15 cellular contexts compared by ENCODE assay signal in the genomic region with DNA sequence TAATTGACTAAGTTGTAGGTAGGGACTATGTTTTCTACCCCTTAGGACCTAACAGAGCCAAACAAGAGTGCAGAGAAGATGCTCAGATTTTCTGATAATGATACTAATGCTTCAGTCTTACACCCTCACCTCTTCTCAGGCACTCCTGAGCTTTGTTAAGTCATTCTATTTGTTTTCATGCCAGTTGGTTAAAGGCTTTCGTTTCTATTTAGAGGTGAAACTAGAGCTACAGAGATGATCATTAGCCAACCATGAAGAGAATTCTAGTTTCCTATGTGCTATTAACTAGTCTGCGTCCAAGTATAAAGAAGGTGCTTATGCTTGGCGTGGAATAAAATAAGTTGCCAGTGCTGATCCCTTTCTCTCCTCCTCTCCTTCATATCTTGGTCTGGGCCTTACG. TPM values are rescaled to one million over a fixed set of nuclear protein-coding genes. Genes with fewer than 3 reads are reported as not detected.
DNase-seq lines count a peak whose midpoint lies in the region; ATAC-seq and TF ChIP-seq lines count a peak whose summit lies in the region.
"Had no signal": no experiment of that assay in that cellular context is flagged by ENCODE, and none has a peak within 500 bp of the region (broad histone marks: within the 10 kb centered on the region; RNA-seq: fewer than 3 reads in every experiment).

No MANE protein-coding gene starts in this region.

- no peak overlapping the region for H3K4me2 ChIP-seq in osteoblast (ENCODE audit: insufficient read depth, low read length)

- no peak overlapping the region for H2AFZ ChIP-seq in osteoblast (ENCODE audit: low read length)
- H2AFZ ChIP-seq: parathyroid adenoma had no signal

- no peak for TF ChIP-seq CTCF in osteoblast (IDR thresholded peaks at IDR 0.05; ENCODE audit: extremely low read depth, low read depth, low read length)

- H3K36me3 ChIP-seq in osteoblast (ENCODE audit: insufficient read depth, low read length), result no peaks in the 10 kb centered on the region
- H3K36me3 ChIP-seq: esophagus squamous epithelium had no signal

- H3K27ac ChIP-seq in osteoblast (ENCODE audit: low read depth, low read length), result no peak overlapping the region
- H3K27ac ChIP-seq: esophagus squamous epithelium, parathyroid adenoma had no signal

- peak; percentile 88 for ATAC-seq in GM19043 (IDR thresholded peaks at IDR 0.05; ENCODE audit: low read depth, unreplicated experiment)
- peak; percentile 89 for ATAC-seq in GM21786 (IDR thresholded peaks at IDR 0.05; ENCODE audit: unreplicated experiment)
- ATAC-seq in HG03175 (IDR thresholded peaks at IDR 0.05; ENCODE audit: unreplicated experiment), result peak; percentile 85
- ATAC-seq in stimulated activated memory B cell treated with anti-CD40 and anti-IgM and Interleukin-4, amounts not matched to agents 10 μg/mL and 1 μg/mL and 100 μg/mL, for 72 hours, result peak; percentile 52
- ATAC-seq in activated naive CD4-positive, alpha-beta T cell treated with anti-CD3 and anti-CD28 coated beads, Interleukin-2, amount 50 U/mL, for 72 hours, result no peak

- no peaks in the 10 kb centered on the region for H3K79me2 ChIP-seq in osteoblast (ENCODE audit: insufficient read depth, low read length)
- H3K79me2 ChIP-seq: parathyroid adenoma had no signal

- H3K27me3 Mint-ChIP-seq in stimulated activated memory B cell treated with anti-CD40 and anti-IgM and Interleukin-4, amounts not matched to agents 10 μg/mL and 1 μg/mL and 100 μg/mL, for 72 hours, result no peaks in the 10 kb centered on the region
- H3K27me3 Mint-ChIP-seq: activated naive CD4-positive, alpha-beta T cell treated with anti-CD3 and anti-CD28 coated beads, Interleukin-2, amount 10 ng/mL, durations not matched to agents 7 days and 5 days had no signal

- no peak for DNase-seq in GDM1 (lab: John Stamatoyannopoulos, UW)
- no peak for DNase-seq in activated naive CD4-positive, alpha-beta T cell treated with anti-CD3 and anti-CD28 coated beads, Interleukin-2, amount 50 U/mL, for 72 hours (ENCODE audit: low spot score in 2 of 2)
- no peak for DNase-seq in osteoblast (ENCODE audit: insufficient read length, low spot score, missing footprints)
- no peak for DNase-seq in Kasumi-1 (lab: John Stamatoyannopoulos, UW)
- DNase-seq: activated naive CD4-positive, alpha-beta T cell treated with anti-CD3 and anti-CD28 coated beads, Interleukin-2, amount 10 ng/mL, durations not matched to agents 7 days and 5 days; Calu3; cerebellar nuclear complex; esophagus squamous epithelium; NCI-H1092; stimulated activated CD4-positive, alpha-beta T cell treated with anti-CD3 and anti-CD28 coated beads, Interleukin-2, amount 100 ng/mL, for 48 hours had no signal

- H3K9me3 ChIP-seq in osteoblast (ENCODE audit: low read depth, low read length), result no peaks in the 10 kb centered on the region
- H3K9me3 ChIP-seq: esophagus squamous epithelium had no signal

- no peaks in the 10 kb centered on the region for H4K20me1 ChIP-seq in osteoblast (ENCODE audit: insufficient read depth, low read length)

- H3K4me1 ChIP-seq in osteoblast (ENCODE audit: insufficient read depth, low read length), result no peaks in the 10 kb centered on the region
- H3K4me1 ChIP-seq: esophagus squamous epithelium, parathyroid adenoma had no signal

- no peak overlapping the region for H3K4me3 ChIP-seq in osteoblast (ENCODE audit: insufficient read depth, low read length)
- H3K4me3 ChIP-seq: esophagus squamous epithelium had no signal

- H3K27ac Mint-ChIP-seq in stimulated activated memory B cell treated with anti-CD40 and anti-IgM and Interleukin-4, amounts not matched to agents 10 μg/mL and 1 μg/mL and 100 μg/mL, for 72 hours, result no peak overlapping the region
- no peak overlapping the region for H3K27ac Mint-ChIP-seq in activated naive CD4-positive, alpha-beta T cell treated with anti-CD3 and anti-CD28 coated beads, Interleukin-2, amount 50 U/mL, for 72 hours
- H3K27ac Mint-ChIP-seq: activated naive CD4-positive, alpha-beta T cell treated with anti-CD3 and anti-CD28 coated beads, Interleukin-2, amount 10 ng/mL, durations not matched to agents 7 days and 5 days had no signal

- H3K4me1 Mint-ChIP-seq in stimulated activated memory B cell treated with anti-CD40 and anti-IgM and Interleukin-4, amounts not matched to agents 10 μg/mL and 1 μg/mL and 100 μg/mL, for 72 hours, result peaks cover 16% of the 10 kb centered on the region
- H3K4me1 Mint-ChIP-seq: activated naive CD4-positive, alpha-beta T cell treated with anti-CD3 and anti-CD28 coated beads, Interleukin-2, amount 10 ng/mL, durations not matched to agents 7 days and 5 days had no signal

- H3K36me3 Mint-ChIP-seq in stimulated activated memory B cell treated with anti-CD40 and anti-IgM and Interleukin-4, amounts not matched to agents 10 μg/mL and 1 μg/mL and 100 μg/mL, for 72 hours, result no peaks in the 10 kb centered on the region
- no peaks in the 10 kb centered on the region for H3K36me3 Mint-ChIP-seq in activated naive CD4-positive, alpha-beta T cell treated with anti-CD3 and anti-CD28 coated beads, Interleukin-2, amount 50 U/mL, for 72 hours
- H3K36me3 Mint-ChIP-seq: activated naive CD4-positive, alpha-beta T cell treated with anti-CD3 and anti-CD28 coated beads, Interleukin-2, amount 10 ng/mL, durations not matched to agents 7 days and 5 days had no signal

- peaks cover 30% of the 10 kb centered on the region for H3K27me3 ChIP-seq in osteoblast (ENCODE audit: insufficient read depth, low read length)
- H3K27me3 ChIP-seq: esophagus squamous epithelium had no signal

- H3K4me3 Mint-ChIP-seq in stimulated activated memory B cell treated with anti-CD40 and anti-IgM and Interleukin-4, amounts not matched to agents 10 μg/mL and 1 μg/mL and 100 μg/mL, for 72 hours, result no peak overlapping the region
- H3K4me3 Mint-ChIP-seq: activated naive CD4-positive, alpha-beta T cell treated with anti-CD3 and anti-CD28 coated beads, Interleukin-2, amount 10 ng/mL, durations not matched to agents 7 days and 5 days had no signal

- H3K9me3 Mint-ChIP-seq in stimulated activated memory B cell treated with anti-CD40 and anti-IgM and Interleukin-4, amounts not matched to agents 10 μg/mL and 1 μg/mL and 100 μg/mL, for 72 hours, result no peaks in the 10 kb centered on the region
- no peaks in the 10 kb centered on the region for H3K9me3 Mint-ChIP-seq in activated naive CD4-positive, alpha-beta T cell treated with anti-CD3 and anti-CD28 coated beads, Interleukin-2, amount 50 U/mL, for 72 hours
- H3K9me3 Mint-ChIP-seq: activated naive CD4-positive, alpha-beta T cell treated with anti-CD3 and anti-CD28 coated beads, Interleukin-2, amount 10 ng/mL, durations not matched to agents 7 days and 5 days had no signal

RNA-seq across cellular contexts. Expression of a gene that starts 34.6 kb away (rescaled TPM):
- 1 to 10 TPM in 1 of 2 donors, under 1 TPM in 1; 0.30 to 1.8 TPM for total RNA-seq in activated naive CD4-positive, alpha-beta T cell treated with anti-CD3 and anti-CD28 coated beads, Interleukin-2, amount 50 U/mL, for 72 hours
- 116 and 123 TPM in 2 replicates for total RNA-seq in osteoblast

Comparison
In these comparisons a context has a peak if more than half of its experiments do, and no peak if none do; other contexts are left out.
1. ATAC-seq: peak in GM19043 (single experiment), GM21786 (single experiment), HG03175 (single experiment) and stimulated activated memory B cell treated with anti-CD40 and anti-IgM and Interleukin-4, amounts not matched to agents 10 μg/mL and 1 μg/mL and 100 μg/mL, for 72 hours (single experiment); none in activated naive CD4-positive, alpha-beta T cell treated with anti-CD3 and anti-CD28 coated beads, Interleukin-2, amount 50 U/mL, for 72 hours (0 of 2).
2. RNA of a gene that starts 34.6 kb away (total RNA-seq): 116 to 123 TPM in osteoblast; 0.30 to 1.8 TPM in activated naive CD4-positive, alpha-beta T cell treated with anti-CD3 and anti-CD28 coated beads, Interleukin-2, amount 50 U/mL, for 72 hours; every median in the first group is over 10 times any median in the second.